ENCODE assay signal across 16 cellular contexts in genomic region chr3:44981220-44981619, GRCh38. TPM values are rescaled to one million over a fixed set of nuclear protein-coding genes. Genes with fewer than 3 reads are reported as not detected.
DNase-seq lines count a peak whose midpoint lies in the region; ATAC-seq and TF ChIP-seq lines count a peak whose summit lies in the region.
"Had no signal": no experiment of that assay in that cellular context is flagged by ENCODE, and none has a peak within 500 bp of the region (broad histone marks: within the 10 kb centered on the region; RNA-seq: fewer than 3 reads in every experiment).

No MANE protein-coding gene starts in this region.

- peak; percentile 44 to 52 for ATAC-seq in activated naive CD4-positive, alpha-beta T cell treated with anti-CD3 and anti-CD28 coated beads, Interleukin-2, amount 50 U/mL, for 72 hours
- ATAC-seq in upper lobe of right lung, result peak; percentile 63
- ATAC-seq in naive thymus-derived CD8-positive, alpha-beta T cell, result no peak

- no peak overlapping the region for H3K4me3 Mint-ChIP-seq in activated T-helper 1 cell treated with anti-CD3 and anti-CD28 coated beads, Interleukin-12 subunit alpha, Interleukin-12 subunit beta, Interleukin-2, Interleukin-4 antibody, amounts not matched to agents 30 ng/mL and 10 ng/mL and 1 ng/mL, durations not matched to agents 14 hours and 24 hours and 36 hours
- H3K4me3 Mint-ChIP-seq in immature natural killer cell, result peak overlapping the region in 1 of 5 donors; percentile 49
- H3K4me3 Mint-ChIP-seq in naive thymus-derived CD8-positive, alpha-beta T cell, result peak overlapping the region in 3 of 10 donors; percentile 6 to 29 (median 20)

- peaks cover 84% of the 10 kb centered on the region for H3K4me1 Mint-ChIP-seq in activated T-helper 1 cell treated with anti-CD3 and anti-CD28 coated beads, Interleukin-12 subunit alpha, Interleukin-12 subunit beta, Interleukin-2, Interleukin-4 antibody, amounts not matched to agents 30 ng/mL and 10 ng/mL and 1 ng/mL, durations not matched to agents 14 hours and 24 hours and 36 hours (ENCODE audit: low read depth)
- peaks cover 83 to 90% of the 10 kb centered on the region in 2 donors for H3K4me1 Mint-ChIP-seq in immature natural killer cell
- peaks cover 27 to 90% (median 86%) of the 10 kb centered on the region in 4 donors for H3K4me1 Mint-ChIP-seq in naive thymus-derived CD8-positive, alpha-beta T cell

- no peak overlapping the region for H3K4me3 ChIP-seq in upper lobe of right lung
- H3K4me3 ChIP-seq in MG63, result no peak overlapping the region
- H3K4me3 ChIP-seq: SJCRH30, thoracic aorta had no signal

- intact Hi-C loops in activated T-helper 1 cell treated with anti-CD3 and anti-CD28 coated beads, Interleukin-12 subunit alpha, Interleukin-12 subunit beta, Interleukin-2, Interleukin-4 antibody, amounts not matched to agents 30 ng/mL and 10 ng/mL and 1 ng/mL, durations not matched to agents 14 hours and 24 hours and 36 hours (cut with micrococcal nuclease), result loop anchor here (1.0 to 5.0 kb wide), 2 partner anchors 15 to 186 kb away; no protein-coding TSS in a partner anchor
- intact Hi-C loops in upper lobe of right lung (cut with DNase I), result no loop called here

- H3K27me3 Mint-ChIP-seq in activated T-helper 1 cell treated with anti-CD3 and anti-CD28 coated beads, Interleukin-12 subunit alpha, Interleukin-12 subunit beta, Interleukin-2, Interleukin-4 antibody, amounts not matched to agents 30 ng/mL and 10 ng/mL and 1 ng/mL, durations not matched to agents 14 hours and 24 hours and 36 hours (ENCODE audit: insufficient read depth), result no peaks in the 10 kb centered on the region
- H3K27me3 Mint-ChIP-seq in immature natural killer cell (ENCODE audit: low read depth in 3 of 3), result peaks cover 2 to 12% (median 5%) of the 10 kb centered on the region in 3 donors
- no peaks in the 10 kb centered on the region for H3K27me3 Mint-ChIP-seq in naive thymus-derived CD8-positive, alpha-beta T cell
- H3K27me3 Mint-ChIP-seq: memory B cell had no signal

- H3K27ac Mint-ChIP-seq in activated naive CD4-positive, alpha-beta T cell treated with anti-CD3 and anti-CD28 coated beads, Interleukin-2, amount 50 U/mL, for 72 hours, result peak overlapping the region in 1 of 2 donors; percentile 66
- H3K27ac Mint-ChIP-seq in activated T-helper 1 cell treated with anti-CD3 and anti-CD28 coated beads, Interleukin-12 subunit alpha, Interleukin-12 subunit beta, Interleukin-2, Interleukin-4 antibody, amounts not matched to agents 30 ng/mL and 10 ng/mL and 1 ng/mL, durations not matched to agents 14 hours and 24 hours and 36 hours, result peak overlapping the region; percentile 79
- peak overlapping the region; percentile 46 to 85 (median 68) for H3K27ac Mint-ChIP-seq in immature natural killer cell
- no peak overlapping the region for H3K27ac Mint-ChIP-seq in naive thymus-derived CD8-positive, alpha-beta T cell

- H3K9me3 ChIP-seq in upper lobe of right lung (no peaks in the 10 kb centered on the region), MG63 (no peaks in the 10 kb centered on the region)
- H3K9me3 ChIP-seq: SJCRH30, thoracic aorta had no signal

- H3K36me3 Mint-ChIP-seq in activated naive CD4-positive, alpha-beta T cell treated with anti-CD3 and anti-CD28 coated beads, Interleukin-2, amount 50 U/mL, for 72 hours, result peaks cover 14 to 43% of the 10 kb centered on the region in 2 donors
- peaks cover 22% of the 10 kb centered on the region for H3K36me3 Mint-ChIP-seq in activated T-helper 1 cell treated with anti-CD3 and anti-CD28 coated beads, Interleukin-12 subunit alpha, Interleukin-12 subunit beta, Interleukin-2, Interleukin-4 antibody, amounts not matched to agents 30 ng/mL and 10 ng/mL and 1 ng/mL, durations not matched to agents 14 hours and 24 hours and 36 hours (ENCODE audit: low read depth)
- no peaks in the 10 kb centered on the region for H3K36me3 Mint-ChIP-seq in immature natural killer cell
- peaks cover 0 to 9% (median 3%) of the 10 kb centered on the region in 3 donors for H3K36me3 Mint-ChIP-seq in naive thymus-derived CD8-positive, alpha-beta T cell

- POLR2A ChIA-PET in naive thymus-derived CD8-positive, alpha-beta T cell (lab: Charles Lee), result no interaction called here

- peaks cover 63% of the 10 kb centered on the region for H3K4me1 ChIP-seq in upper lobe of right lung
- H3K4me1 ChIP-seq: SJCRH30 had no signal

- H3K27ac ChIP-seq in upper lobe of right lung, result no peak overlapping the region
- H3K27ac ChIP-seq: SJCRH30, thoracic aorta had no signal

- H3K27me3 ChIP-seq in upper lobe of right lung (no peaks in the 10 kb centered on the region), MG63 (no peaks in the 10 kb centered on the region)
- H3K27me3 ChIP-seq: SJCRH30 had no signal

- TF ChIP-seq CTCF in upper lobe of right lung (IDR thresholded peaks at IDR 0.05), result no peak

- DNase-seq in activated naive CD4-positive, alpha-beta T cell treated with anti-CD3 and anti-CD28 coated beads, Interleukin-2, amount 50 U/mL, for 72 hours (ENCODE audit: low spot score in 2 of 2), result no peak
- no peak for DNase-seq in activated naive CD4-positive, alpha-beta T cell treated with anti-CD3 and anti-CD28 coated beads, Interleukin-2, amount 50 U/mL, for 16 hours
- DNase-seq in activated T-helper 1 cell treated with anti-CD3 and anti-CD28 coated beads, Interleukin-12 subunit alpha, Interleukin-12 subunit beta, Interleukin-2, Interleukin-4 antibody, amounts not matched to agents 30 ng/mL and 10 ng/mL and 1 ng/mL, durations not matched to agents 14 hours and 24 hours and 36 hours (ENCODE audit: low spot score), result no peak
- DNase-seq in immature natural killer cell (peak in 1 of 3 donors; percentile 18), upper lobe of right lung (no peak), MG63 (no peak), HuH-7.5 (ENCODE audit: low spot score) (no peak)
- DNase-seq in naive thymus-derived CD8-positive, alpha-beta T cell, result no peak
- DNase-seq: amygdala; DMS53; NK-92 treated with Interleukin-12 subunit alpha and Interleukin-12 subunit beta, amount 100 ng/mL, for 24 hours; nucleus accumbens; SJCRH30; small intestine had no signal

- H3K36me3 ChIP-seq in upper lobe of right lung, result no peaks in the 10 kb centered on the region
- no peaks in the 10 kb centered on the region for H3K36me3 ChIP-seq in MG63
- H3K36me3 ChIP-seq: thoracic aorta had no signal

- no peaks in the 10 kb centered on the region for H3K9me3 Mint-ChIP-seq in activated naive CD4-positive, alpha-beta T cell treated with anti-CD3 and anti-CD28 coated beads, Interleukin-2, amount 50 U/mL, for 72 hours
- H3K9me3 Mint-ChIP-seq in activated T-helper 1 cell treated with anti-CD3 and anti-CD28 coated beads, Interleukin-12 subunit alpha, Interleukin-12 subunit beta, Interleukin-2, Interleukin-4 antibody, amounts not matched to agents 30 ng/mL and 10 ng/mL and 1 ng/mL, durations not matched to agents 14 hours and 24 hours and 36 hours, result no peaks in the 10 kb centered on the region
- no peaks in the 10 kb centered on the region for H3K9me3 Mint-ChIP-seq in immature natural killer cell
- no peaks in the 10 kb centered on the region for H3K9me3 Mint-ChIP-seq in naive thymus-derived CD8-positive, alpha-beta T cell
- H3K9me3 Mint-ChIP-seq: memory B cell had no signal

RNA-seq across cellular contexts. Expression of gene EXOSC7, which starts 5.2 kb away (rescaled TPM):
- 10 to 100 TPM; 47.8 to 71.1 TPM for total RNA-seq in activated naive CD4-positive, alpha-beta T cell treated with anti-CD3 and anti-CD28 coated beads, Interleukin-2, amount 50 U/mL, for 72 hours
- 93.6 and 94.4 TPM in 2 replicates for total RNA-seq in activated T-helper 1 cell treated with anti-CD3 and anti-CD28 coated beads, Interleukin-12 subunit alpha, Interleukin-12 subunit beta, Interleukin-2, Interleukin-4 antibody, amounts not matched to agents 30 ng/mL and 10 ng/mL and 1 ng/mL, durations not matched to agents 14 hours and 24 hours and 36 hours
- 10 to 100 TPM; 35.0 to 73.2 (median 52.2) TPM for polyA plus RNA-seq in immature natural killer cell
- 36.2 TPM for total RNA-seq in upper lobe of right lung
- total RNA-seq in MG63 (2014; rRNA removed; shearing (Covaris generic); ENCODE audit: low replicate concordance), result 22.4 and 44.3 TPM in 2 replicates
- 10 to 100 TPM; 46.7 to 55.4 TPM for total RNA-seq in naive thymus-derived CD8-positive, alpha-beta T cell
- polyA plus RNA-seq in naive thymus-derived CD8-positive, alpha-beta T cell, result 10 to 100 TPM; 46.0 to 55.5 (median 49.1) TPM

RNA-seq across cellular contexts. Expression of gene ZDHHC3, which starts 5.2 kb away (rescaled TPM):
- total RNA-seq in activated naive CD4-positive, alpha-beta T cell treated with anti-CD3 and anti-CD28 coated beads, Interleukin-2, amount 50 U/mL, for 72 hours, result 10 to 100 TPM; 21.7 to 40.5 TPM
- total RNA-seq in activated T-helper 1 cell treated with anti-CD3 and anti-CD28 coated beads, Interleukin-12 subunit alpha, Interleukin-12 subunit beta, Interleukin-2, Interleukin-4 antibody, amounts not matched to agents 30 ng/mL and 10 ng/mL and 1 ng/mL, durations not matched to agents 14 hours and 24 hours and 36 hours, result 46.6 and 47.5 TPM in 2 replicates
- polyA plus RNA-seq in immature natural killer cell, result 10 to 100 TPM; 43.5 to 65.3 (median 46.9) TPM
- 125 TPM for total RNA-seq in upper lobe of right lung
- total RNA-seq in MG63 (2014; rRNA removed; shearing (Covaris generic); ENCODE audit: low replicate concordance), result 26.1 and 28.5 TPM in 2 replicates
- 10 to 100 TPM; 46.6 to 48.4 TPM for total RNA-seq in naive thymus-derived CD8-positive, alpha-beta T cell
- polyA plus RNA-seq in naive thymus-derived CD8-positive, alpha-beta T cell, result 10 to 100 TPM; 28.0 to 35.7 (median 33.0) TPM

RNA-seq across cellular contexts. Expression of gene CLEC3B, which starts 44.9 kb away (rescaled TPM):
- total RNA-seq in activated naive CD4-positive, alpha-beta T cell treated with anti-CD3 and anti-CD28 coated beads, Interleukin-2, amount 50 U/mL, for 72 hours, result not detected
- not detected in 2 replicates for total RNA-seq in activated T-helper 1 cell treated with anti-CD3 and anti-CD28 coated beads, Interleukin-12 subunit alpha, Interleukin-12 subunit beta, Interleukin-2, Interleukin-4 antibody, amounts not matched to agents 30 ng/mL and 10 ng/mL and 1 ng/mL, durations not matched to agents 14 hours and 24 hours and 36 hours
- 1 to 10 TPM; 1.7 to 7.6 (median 2.0) TPM for polyA plus RNA-seq in immature natural killer cell
- total RNA-seq in upper lobe of right lung, result 265 TPM
- total RNA-seq in MG63 (2014; rRNA removed; shearing (Covaris generic); ENCODE audit: low replicate concordance), result 0.10 and 2.0 TPM in 2 replicates
- total RNA-seq in naive thymus-derived CD8-positive, alpha-beta T cell, result 1 to 10 TPM; 1.2 to 1.4 TPM
- polyA plus RNA-seq in naive thymus-derived CD8-positive, alpha-beta T cell, result not detected
- total RNA-seq: SJCRH30 had no signal

Comparison
In these comparisons a context has a peak if more than half of its experiments do, and no peak if none do; other contexts are left out.
1. ATAC-seq: peak in activated naive CD4-positive, alpha-beta T cell treated with anti-CD3 and anti-CD28 coated beads, Interleukin-2, amount 50 U/mL, for 72 hours (2 of 2) and upper lobe of right lung (single experiment); none in naive thymus-derived CD8-positive, alpha-beta T cell (0 of 2).
2. H3K27ac Mint-ChIP-seq: peak in activated T-helper 1 cell treated with anti-CD3 and anti-CD28 coated beads, Interleukin-12 subunit alpha, Interleukin-12 subunit beta, Interleukin-2, Interleukin-4 antibody, amounts not matched to agents 30 ng/mL and 10 ng/mL and 1 ng/mL, durations not matched to agents 14 hours and 24 hours and 36 hours (single experiment) and immature natural killer cell (6 of 6); none in naive thymus-derived CD8-positive, alpha-beta T cell (0 of 10).
3. RNA of gene CLEC3B, which starts 44.9 kb away (total RNA-seq): 265 TPM in upper lobe of right lung (single experiment); 1.2 to 1.4 TPM in naive thymus-derived CD8-positive, alpha-beta T cell, not detected in activated naive CD4-positive, alpha-beta T cell treated with anti-CD3 and anti-CD28 coated beads, Interleukin-2, amount 50 U/mL, for 72 hours, not detected in activated T-helper 1 cell treated with anti-CD3 and anti-CD28 coated beads, Interleukin-12 subunit alpha, Interleukin-12 subunit beta, Interleukin-2, Interleukin-4 antibody, amounts not matched to agents 30 ng/mL and 10 ng/mL and 1 ng/mL, durations not matched to agents 14 hours and 24 hours and 36 hours and 0.10 to 2.0 TPM in MG63; every median in the first group is over 10 times any median in the second.